Comparison of ENCODE assay signal across 1 cellular context in the genomic region with DNA sequence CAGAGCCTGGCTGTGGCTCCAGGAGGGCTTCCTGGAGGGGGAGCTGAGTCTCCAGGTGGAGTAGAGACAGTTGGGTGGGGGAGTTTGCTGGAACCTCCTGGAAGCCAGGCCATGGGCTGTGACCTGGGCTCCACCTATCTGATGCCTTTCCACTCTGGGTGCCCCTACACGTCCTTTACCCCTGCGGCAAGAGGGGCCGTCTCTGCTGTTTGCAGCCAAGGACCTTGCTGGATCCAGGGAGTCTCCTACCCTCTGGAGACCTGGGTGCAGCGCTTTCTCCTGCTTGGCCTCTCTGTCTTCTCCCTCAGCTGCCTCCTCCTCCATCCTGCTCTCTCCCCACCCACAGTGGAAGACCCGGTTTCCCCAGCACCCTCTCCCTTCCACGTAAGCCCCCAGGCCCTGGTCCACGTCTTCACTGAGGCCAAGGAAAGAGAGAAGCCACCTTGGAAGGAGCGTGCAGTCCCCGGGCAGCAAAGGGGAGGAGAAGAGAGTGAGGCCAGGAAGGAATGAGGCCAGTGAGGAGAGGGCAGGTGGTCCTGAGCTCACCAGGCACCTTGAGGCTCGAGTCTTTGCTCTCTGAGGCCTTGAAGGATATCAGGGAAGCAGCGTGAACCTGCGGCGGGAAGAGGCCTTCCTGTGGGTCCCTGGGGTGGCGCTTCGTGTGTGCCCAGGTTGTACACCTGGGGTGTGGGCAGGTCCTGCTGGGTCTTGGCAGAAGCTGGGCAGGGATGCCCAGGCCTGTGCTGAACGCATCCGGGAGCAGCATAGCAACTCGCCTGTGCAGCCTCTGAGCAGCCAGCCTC.
TF ChIP-seq lines count a peak whose summit lies in the region.

No MANE protein-coding gene starts in this region.

TF ChIP-seq in SK-N-SH, 30 proteins besides CTCF, POLR2A, EP300 and RAD21:
- no peak for TF ChIP-seq REST (IDR thresholded peaks at IDR 0.05; ENCODE audit: low read depth, low read length)
- no peak for TF ChIP-seq GABPA (IDR thresholded peaks at IDR 0.05; ENCODE audit: low read depth)
- TF ChIP-seq FOXJ3 (CRISPR knock-in tag; IDR thresholded peaks at IDR 0.05) = no peak
- no peak for TF ChIP-seq YY1 (IDR thresholded peaks at IDR 0.05; ENCODE audit: low read depth)
- no peak for TF ChIP-seq EZH2phosphoT487 (IDR thresholded peaks at IDR 0.05; ENCODE audit: borderline replicate concordance, low read depth)
- TF ChIP-seq, protein P1, sequence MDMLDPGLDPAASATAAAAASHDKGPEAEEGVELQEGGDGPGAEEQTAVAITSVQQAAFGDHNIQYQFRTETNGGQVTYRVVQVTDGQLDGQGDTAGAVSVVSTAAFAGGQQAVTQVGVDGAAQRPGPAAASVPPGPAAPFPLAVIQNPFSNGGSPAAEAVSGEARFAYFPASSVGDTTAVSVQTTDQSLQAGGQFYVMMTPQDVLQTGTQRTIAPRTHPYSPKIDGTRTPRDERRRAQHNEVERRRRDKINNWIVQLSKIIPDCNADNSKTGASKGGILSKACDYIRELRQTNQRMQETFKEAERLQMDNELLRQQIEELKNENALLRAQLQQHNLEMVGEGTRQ (IDR thresholded peaks at IDR 0.05; ENCODE audit: borderline replicate concordance, low read depth, low read length) = no peak
- TF ChIP-seq FOSL2 (IDR thresholded peaks at IDR 0.05; ENCODE audit: borderline replicate concordance, low read depth) = no peak
- no peak for TF ChIP-seq RCOR1 (IDR thresholded peaks at IDR 0.05; ENCODE audit: low read length)
- no peak for TF ChIP-seq PBX3 (IDR thresholded peaks at IDR 0.05)
- no peak for TF ChIP-seq CHD2 (IDR thresholded peaks at IDR 0.05; ENCODE audit: low read length, partially characterized antibody)
- TF ChIP-seq GATA2 (CRISPR knock-in tag; IDR thresholded peaks at IDR 0.05) = no peak
- TF ChIP-seq RFX5 (IDR thresholded peaks at IDR 0.05; ENCODE audit: low read length) = no peak
- no peak for TF ChIP-seq MXI1 (IDR thresholded peaks at IDR 0.05; ENCODE audit: low read depth, low read length)
- TF ChIP-seq, protein P2, sequence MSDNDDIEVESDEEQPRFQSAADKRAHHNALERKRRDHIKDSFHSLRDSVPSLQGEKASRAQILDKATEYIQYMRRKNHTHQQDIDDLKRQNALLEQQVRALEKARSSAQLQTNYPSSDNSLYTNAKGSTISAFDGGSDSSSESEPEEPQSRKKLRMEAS (IDR thresholded peaks at IDR 0.05; ENCODE audit: low read depth) = no peak
- no peak for TF ChIP-seq POLR2AphosphoS5 (IDR thresholded peaks at IDR 0.05; ENCODE audit: low read depth, low read length)
- TF ChIP-seq IRF3 (IDR thresholded peaks at IDR 0.05; ENCODE audit: low read depth, low read length) = no peak
- no peak for TF ChIP-seq ELF1 (IDR thresholded peaks at IDR 0.05)
- no peak for TF ChIP-seq SMC3 (IDR thresholded peaks at IDR 0.05; ENCODE audit: low read depth, low read length)
- no peak for TF ChIP-seq TEAD4 (IDR thresholded peaks at IDR 0.05; ENCODE audit: borderline replicate concordance, insufficient read depth)
